In the genomic region with DNA sequence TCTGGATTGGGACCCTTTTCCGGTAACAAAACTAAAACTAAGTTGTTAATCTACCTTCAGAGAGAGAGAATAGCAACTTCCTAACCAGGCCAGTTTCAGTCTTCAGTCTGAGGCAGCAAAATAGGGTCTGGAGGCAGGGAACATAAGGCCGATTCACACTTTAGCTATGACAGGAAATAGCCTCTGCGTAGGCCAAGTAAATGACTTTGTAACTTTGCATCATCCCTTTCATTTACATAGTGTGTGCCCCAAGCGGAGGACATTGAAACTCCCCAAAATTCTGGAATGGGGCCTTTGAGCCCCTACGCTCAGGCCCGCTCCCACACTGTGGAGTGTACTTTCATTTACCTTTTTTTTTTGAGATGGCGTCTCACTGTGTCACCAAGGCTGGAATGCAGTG, we compare ENCODE assay signal across 8 cellular contexts. TPM values are rescaled to one million over a fixed set of nuclear protein-coding genes. Genes with fewer than 3 reads are reported as not detected.
A peak's percentile ranks its signal among the peaks of the same experiment; 100 is the strongest.
DNase-seq lines count a peak whose midpoint lies in the region; ATAC-seq and TF ChIP-seq lines count a peak whose summit lies in the region.

No MANE protein-coding gene starts in this region.

- peak; percentile 4 for TF ChIP-seq CTCF in GM06990 (IDR thresholded peaks at IDR 0.05; ENCODE audit: insufficient read depth, low read length, poor library complexity, severe bottlenecking)
- no peak for TF ChIP-seq CTCF in PC-9 (conservative IDR thresholded peaks at IDR 0.05)
- no peak for TF ChIP-seq CTCF in transverse colon (IDR thresholded peaks at IDR 0.05)

- H3K36me3 ChIP-seq in GM06990 (ENCODE audit: control insufficient read depth, insufficient read depth, low read length) (no peaks in the 10 kb centered on the region), PC-9 (ENCODE audit: low read depth) (peaks cover 17% of the 10 kb centered on the region), transverse colon (peaks cover 0 to 8% (median 0%) of the 10 kb centered on the region in 4 donors)

- no peaks in the 10 kb centered on the region for H3K9me2 ChIP-seq in PC-9 (ENCODE audit: insufficient read depth)

- H3K27me3 ChIP-seq in GM06990 (replicated peaks; ENCODE audit: control insufficient read depth, insufficient read depth, low read length) (no peaks in the 10 kb centered on the region), PC-9 (ENCODE audit: insufficient read depth, low read depth) (no peaks in the 10 kb centered on the region), transverse colon (no peaks in the 10 kb centered on the region)

- H3K79me2 ChIP-seq in PC-9 (ENCODE audit: low read depth), result peaks cover 29% of the 10 kb centered on the region

- H4K20me1 ChIP-seq in PC-9 (ENCODE audit: insufficient read depth), result peaks cover 7% of the 10 kb centered on the region; the same call in 1 of the 2 replicates

- H3K4me3 ChIP-seq in GM06990 (replicated peaks; ENCODE audit: low read depth, low read length), result peak overlapping the region; percentile 9; the same call in 1 of the 2 replicates
- peak overlapping the region; percentile 22; the same call in 1 of the 2 replicates for H3K4me3 ChIP-seq in PC-9
- no peak overlapping the region for H3K4me3 ChIP-seq in transverse colon

- no TSS peak for BruUV-seq in PC-9 (replicated peaks; lab: Mats Ljungman, UMichigan)

- peaks cover 85% of the 10 kb centered on the region for H3F3A ChIP-seq in PC-9 (ENCODE audit: insufficient read depth, low read depth)

- peak overlapping the region; percentile 98 for H3K27ac ChIP-seq in PC-9
- peak overlapping the region; percentile 100 for H3K27ac ChIP-seq in epithelial cell of prostate
- peak overlapping the region; percentile 94 to 97 (median 95) for H3K27ac ChIP-seq in transverse colon

- no peak for TF ChIP-seq EP300 in transverse colon (IDR thresholded peaks at IDR 0.05; ENCODE audit: low read depth)

- H3K9me3 ChIP-seq in PC-9 (ENCODE audit: insufficient read depth, low read depth) (no peaks in the 10 kb centered on the region), transverse colon (no peaks in the 10 kb centered on the region)

- no peak for TF ChIP-seq POLR2A in transverse colon (IDR thresholded peaks at IDR 0.05)

- intact Hi-C loops in PC-9 (cut with micrococcal nuclease; ENCODE audit: unreplicated experiment) (loop anchor here (5.0 to 10.0 kb wide), 3 partner anchors 55 to 613 kb away; no protein-coding TSS in a partner anchor), transverse colon (cut with DNase I; ENCODE audit: low total_unique reads) (no loop called here)

- CTCF ChIA-PET in PC-9 (lab: Charles Lee), result interaction anchor here (0.6 to 0.7 kb wide), 2 partner anchors 22 to 1510 kb away, joined by 4 read pairs; no protein-coding TSS in a partner anchor

- H3K4me1 ChIP-seq in PC-9 (replicated peaks; ENCODE audit: insufficient read depth) (peaks cover 76% of the 10 kb centered on the region), transverse colon (peaks cover 13 to 67% (median 30%) of the 10 kb centered on the region in 4 donors)

- ATAC-seq in GM21576 (IDR thresholded peaks at IDR 0.05; ENCODE audit: unreplicated experiment), result peak; percentile 19

- H3K4me2 ChIP-seq in PC-9, result peak overlapping the region; percentile 95

- DNase-seq in GM06990 (ENCODE audit: extremely low read depth, insufficient read length) (peak; percentile 63), PC-9 (peak; percentile 28 to 32), epithelial cell of prostate (ENCODE audit: low read depth, low spot score) (no peak), transverse colon (no peak), SW480 (ENCODE audit: low spot score) (no peak), NCI-H748 (lab: John Stamatoyannopoulos, UW; ENCODE audit: unreplicated experiment) (no peak)
- no peak for DNase-seq in stimulated activated naive CD4-positive, alpha-beta T cell treated with Interleukin-2 at 50 U/mL for 16 hours (lab: John Stamatoyannopoulos, UW)

- POLR2A ChIA-PET in PC-9 (lab: Charles Lee; ENCODE audit: unreplicated experiment), result no interaction called here

- H2AFZ ChIP-seq in PC-9, result no peak overlapping the region

- in situ Hi-C loops in transverse colon (cut with MboI; ENCODE audit: low pct_ligation_motif_present in 1 of 4, low pct_unique_long_range_greater_than_20kb in 1 of 4, low sequenced_read_pairs in 3 of 4), result no loop called here

- 61 to 84% methylated on average over 7 of the region's 7 CpGs for WGBS in transverse colon (ENCODE audit: low coverage in 1 of 2), 2 donors

RNA-seq across cellular contexts. Expression of a gene that starts 1.7 kb away (rescaled TPM):
- total RNA-seq in PC-9 (2021) (119 and 185 TPM in 2 replicates), transverse colon (10 to 100 TPM; 31.3 to 46.8 (median 39.3) TPM)

RNA-seq across cellular contexts. Expression of a gene that starts 52.0 kb away (rescaled TPM):
- total RNA-seq in PC-9 (2021) (0.90 and 2.5 TPM in 2 replicates), transverse colon (not detected)

RNA-seq across cellular contexts. Expression of a gene that starts 58.4 kb away (rescaled TPM):
- total RNA-seq in PC-9 (2021) (0.24 TPM in 1 of 2 replicates, not detected in the other), transverse colon (not detected)

Comparison
In these comparisons a context has a peak if more than half of its experiments do, and no peak if none do; other contexts are left out.
1. DNase-seq: peak in GM06990 (single experiment) and PC-9 (2 of 2); none in epithelial cell of prostate (single experiment), transverse colon (single experiment), stimulated activated naive CD4-positive, alpha-beta T cell treated with Interleukin-2 at 50 U/mL for 16 hours (single experiment), SW480 (single experiment) and NCI-H748 (single experiment).
2. H3K4me3 ChIP-seq: peak in GM06990 (single experiment) and PC-9 (single experiment); none in transverse colon (0 of 4).
3. Peak in every context shown above with its lines, with median percentiles within 50 percentile points of each other: H3K27ac ChIP-seq.